ENCODE assay signal across 16 cellular contexts in the genomic region with DNA sequence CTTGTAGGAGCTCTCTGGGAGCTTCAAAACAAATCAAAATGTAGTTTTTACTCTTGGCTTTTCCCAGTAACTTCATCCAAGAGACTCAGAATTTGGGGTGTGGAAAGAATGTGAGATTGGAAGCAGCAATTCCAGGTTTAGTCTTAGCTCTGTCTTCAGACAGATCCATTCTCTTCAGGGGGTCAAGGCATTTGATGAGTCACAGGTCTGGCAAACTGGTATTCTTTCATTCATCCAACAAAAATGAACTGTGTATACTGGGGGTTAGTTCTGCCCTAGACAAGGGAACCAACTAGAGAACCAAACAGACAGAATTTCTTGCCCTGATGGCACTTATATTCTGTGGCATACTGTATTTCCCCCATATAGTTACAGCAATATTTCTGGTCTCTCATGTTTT. TPM values are rescaled to one million over a fixed set of nuclear protein-coding genes. Genes with fewer than 3 reads are reported as not detected.
A peak's percentile ranks its signal among the peaks of the same experiment; 100 is the strongest.
DNase-seq lines count a peak whose midpoint lies in the region; ATAC-seq and TF ChIP-seq lines count a peak whose summit lies in the region.
"Had no signal": no experiment of that assay in that cellular context is flagged by ENCODE, and none has a peak within 500 bp of the region (broad histone marks: within the 10 kb centered on the region; RNA-seq: fewer than 3 reads in every experiment).

No MANE protein-coding gene starts in this region.

- H3K4me1 ChIP-seq in SK-N-SH (ENCODE audit: control insufficient read depth in 1 of 2, insufficient read depth in 2 of 2, low read depth in 1 of 2, low read length in 1 of 2): no peaks in the 10 kb centered on the region
- H3K4me1 ChIP-seq: A549, BLaER1, Caco-2 had no signal

- DNase-seq in HCEC 1CT: peak; percentile 27
- no peak for DNase-seq in SK-N-SH
- peak; percentile 7 for DNase-seq in fibroblast of mammary gland (ENCODE audit: low read depth)
- no peak for DNase-seq in activated CD4-positive, alpha-beta T cell treated with anti-CD3 and anti-CD28 coated beads, Interleukin-2, amount 10 ng/mL, durations not matched to agents 24 days and 14 days
- DNase-seq in mesothelial cell of epicardium (ENCODE audit: low spot score in 2 of 2, unreplicated experiment in 2 of 2): no peak
- no peak for DNase-seq in Kasumi-1 (lab: John Stamatoyannopoulos, UW)
- DNase-seq: AML-193; Caco-2; CD8-positive, alpha-beta memory T cell; DND-41; GF-D8 had no signal

- H3K36me3 Mint-ChIP-seq in stimulated activated memory B cell treated with anti-CD40 and anti-IgM and Interleukin-4, amounts not matched to agents 10 μg/mL and 1 μg/mL and 100 μg/mL, for 72 hours: no peaks in the 10 kb centered on the region
- H3K36me3 Mint-ChIP-seq in activated CD4-positive, alpha-beta T cell treated with anti-CD3 and anti-CD28 coated beads, Interleukin-2, amount 10 ng/mL, durations not matched to agents 24 days and 14 days (ENCODE audit: low read depth): no peaks in the 10 kb centered on the region
- H3K36me3 Mint-ChIP-seq in mesothelial cell of epicardium: no peaks in the 10 kb centered on the region
- H3K36me3 Mint-ChIP-seq: CD8-positive, alpha-beta memory T cell had no signal

- ATAC-seq in stimulated activated memory B cell treated with anti-CD40 and anti-IgM and Interleukin-4, amounts not matched to agents 10 μg/mL and 1 μg/mL and 100 μg/mL, for 72 hours: peak; percentile 12
- no peak for ATAC-seq in GM18519 (IDR thresholded peaks at IDR 0.05; ENCODE audit: low FRiP score, unreplicated experiment)
- ATAC-seq: A549, HCT116 had no signal

- no peaks in the 10 kb centered on the region for H3K27me3 ChIP-seq in SK-N-SH (ENCODE audit: insufficient read depth)
- H3K27me3 ChIP-seq: BLaER1 had no signal

- H3K4me3 ChIP-seq in SK-N-SH (ENCODE audit: low read depth in 2 of 2, low read length in 1 of 2) (no peak overlapping the region), fibroblast of mammary gland (ENCODE audit: control insufficient read depth, low read depth, low read length) (no peak overlapping the region)
- H3K4me3 ChIP-seq: A549, BLaER1 had no signal

- no peak for TF ChIP-seq RAD21 in SK-N-SH (IDR thresholded peaks at IDR 0.05; ENCODE audit: low read length)

- H3F3A ChIP-seq in SK-N-SH (replicated peaks; ENCODE audit: insufficient read depth): no peaks in the 10 kb centered on the region

- no peaks in the 10 kb centered on the region for H3K4me1 Mint-ChIP-seq in stimulated activated memory B cell treated with anti-CD40 and anti-IgM and Interleukin-4, amounts not matched to agents 10 μg/mL and 1 μg/mL and 100 μg/mL, for 72 hours
- H3K4me1 Mint-ChIP-seq in activated CD4-positive, alpha-beta T cell treated with anti-CD3 and anti-CD28 coated beads, Interleukin-2, amount 10 ng/mL, durations not matched to agents 24 days and 14 days: no peaks in the 10 kb centered on the region
- no peaks in the 10 kb centered on the region for H3K4me1 Mint-ChIP-seq in mesothelial cell of epicardium
- H3K4me1 Mint-ChIP-seq: CD8-positive, alpha-beta memory T cell had no signal

- no peak overlapping the region for H2AFZ ChIP-seq in SK-N-SH (ENCODE audit: low read depth)

- no peak overlapping the region for H3K4me2 ChIP-seq in SK-N-SH
- H3K4me2 ChIP-seq: A549, BLaER1 had no signal

- POLR2A ChIA-PET in SK-N-SH (lab: Yijun Ruan, JAX): no interaction called here

- intact Hi-C loops in activated CD4-positive, alpha-beta T cell treated with anti-CD3 and anti-CD28 coated beads, Interleukin-2, amount 10 ng/mL, durations not matched to agents 24 days and 14 days (cut with micrococcal nuclease): no loop called here

- no peaks in the 10 kb centered on the region for H3K27me3 Mint-ChIP-seq in stimulated activated memory B cell treated with anti-CD40 and anti-IgM and Interleukin-4, amounts not matched to agents 10 μg/mL and 1 μg/mL and 100 μg/mL, for 72 hours
- H3K27me3 Mint-ChIP-seq in activated CD4-positive, alpha-beta T cell treated with anti-CD3 and anti-CD28 coated beads, Interleukin-2, amount 10 ng/mL, durations not matched to agents 24 days and 14 days: no peaks in the 10 kb centered on the region
- H3K27me3 Mint-ChIP-seq in mesothelial cell of epicardium (ENCODE audit: low read depth): peaks cover 12% of the 10 kb centered on the region
- H3K27me3 Mint-ChIP-seq: CD8-positive, alpha-beta memory T cell had no signal

- no peaks in the 10 kb centered on the region for H3K9me3 ChIP-seq in SK-N-SH
- H3K9me3 ChIP-seq: A549, BLaER1, Caco-2 had no signal

- CTCF ChIA-PET in SK-N-SH (lab: Yijun Ruan, JAX): interaction anchor here (1.0 kb wide), 1 partner anchor 23 kb away, joined by 3 read pairs; no protein-coding TSS in a partner anchor

- H3K79me2 ChIP-seq in SK-N-SH (ENCODE audit: insufficient read depth): no peaks in the 10 kb centered on the region

- H3K9ac ChIP-seq in SK-N-SH: no peak overlapping the region
- H3K9ac ChIP-seq: BLaER1 had no signal

- H3K27ac ChIP-seq in SK-N-SH (ENCODE audit: low read depth in 2 of 2, low read length in 1 of 2): no peak overlapping the region
- H3K27ac ChIP-seq: A549, BLaER1 had no signal

- H3K9me2 ChIP-seq in SK-N-SH: no peaks in the 10 kb centered on the region

- no peaks in the 10 kb centered on the region for H3K9me3 Mint-ChIP-seq in stimulated activated memory B cell treated with anti-CD40 and anti-IgM and Interleukin-4, amounts not matched to agents 10 μg/mL and 1 μg/mL and 100 μg/mL, for 72 hours
- peaks cover 4% of the 10 kb centered on the region for H3K9me3 Mint-ChIP-seq in activated CD4-positive, alpha-beta T cell treated with anti-CD3 and anti-CD28 coated beads, Interleukin-2, amount 10 ng/mL, durations not matched to agents 24 days and 14 days
- H3K9me3 Mint-ChIP-seq in mesothelial cell of epicardium: peaks cover 5% of the 10 kb centered on the region

- no peak overlapping the region for H3K27ac Mint-ChIP-seq in stimulated activated memory B cell treated with anti-CD40 and anti-IgM and Interleukin-4, amounts not matched to agents 10 μg/mL and 1 μg/mL and 100 μg/mL, for 72 hours
- no peak overlapping the region for H3K27ac Mint-ChIP-seq in activated CD4-positive, alpha-beta T cell treated with anti-CD3 and anti-CD28 coated beads, Interleukin-2, amount 10 ng/mL, durations not matched to agents 24 days and 14 days
- H3K27ac Mint-ChIP-seq in mesothelial cell of epicardium: no peak overlapping the region
- H3K27ac Mint-ChIP-seq: CD8-positive, alpha-beta memory T cell had no signal

- no peaks in the 10 kb centered on the region for H4K20me1 ChIP-seq in SK-N-SH (ENCODE audit: insufficient read depth)
- H4K20me1 ChIP-seq: BLaER1 had no signal

- H3K36me3 ChIP-seq in SK-N-SH (replicated peaks in 1 of 2; ENCODE audit: control insufficient read depth in 1 of 2, insufficient read depth in 2 of 2, low read length in 1 of 2): no peaks in the 10 kb centered on the region
- H3K36me3 ChIP-seq: BLaER1 had no signal

- no peak for TF ChIP-seq CTCF in SK-N-SH (IDR thresholded peaks at IDR 0.05)
- no peak for TF ChIP-seq CTCF in fibroblast of mammary gland (conservative IDR thresholded peaks at IDR 0.05; ENCODE audit: control insufficient read depth, insufficient read depth, low read depth, low read length)
- TF ChIP-seq CTCF in mesothelial cell of epicardium (IDR thresholded peaks at IDR 0.05; ENCODE audit: unreplicated experiment): no peak

- H3K4me3 Mint-ChIP-seq in stimulated activated memory B cell treated with anti-CD40 and anti-IgM and Interleukin-4, amounts not matched to agents 10 μg/mL and 1 μg/mL and 100 μg/mL, for 72 hours: no peak overlapping the region
- no peak overlapping the region for H3K4me3 Mint-ChIP-seq in activated CD4-positive, alpha-beta T cell treated with anti-CD3 and anti-CD28 coated beads, Interleukin-2, amount 10 ng/mL, durations not matched to agents 24 days and 14 days
- no peak overlapping the region for H3K4me3 Mint-ChIP-seq in mesothelial cell of epicardium
- H3K4me3 Mint-ChIP-seq: CD8-positive, alpha-beta memory T cell had no signal

- TF ChIP-seq EP300 in SK-N-SH (IDR thresholded peaks at IDR 0.05; ENCODE audit: borderline replicate concordance in 1 of 2, low read depth in 1 of 2, low read length in 1 of 2): no peak

TF ChIP-seq in SK-N-SH, 30 proteins besides CTCF, POLR2A, EP300 and RAD21:
- TF ChIP-seq, protein P1, sequence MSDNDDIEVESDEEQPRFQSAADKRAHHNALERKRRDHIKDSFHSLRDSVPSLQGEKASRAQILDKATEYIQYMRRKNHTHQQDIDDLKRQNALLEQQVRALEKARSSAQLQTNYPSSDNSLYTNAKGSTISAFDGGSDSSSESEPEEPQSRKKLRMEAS (IDR thresholded peaks at IDR 0.05; ENCODE audit: low read depth): no peak
- TF ChIP-seq RCOR1 (IDR thresholded peaks at IDR 0.05; ENCODE audit: low read length) (no peak), FOXM1 (IDR thresholded peaks at IDR 0.05; ENCODE audit: low read depth) (no peak), FOSL2 (IDR thresholded peaks at IDR 0.05; ENCODE audit: borderline replicate concordance, low read depth) (peak; percentile 50; the same call in 1 of the 2 replicates), TCF12 (IDR thresholded peaks at IDR 0.05) (no peak)

RNA-seq across cellular contexts. Expression of gene CADPS, which starts 36.3 kb away (rescaled TPM):
- polyA plus RNA-seq in SK-N-SH (2012; rRNA removed): 5.8 and 7.3 TPM in 2 replicates
- polyA plus RNA-seq in SK-N-SH (2012; cell fraction: cytosol; rRNA removed): 5.6 and 6.6 TPM in 2 replicates
- polyA plus RNA-seq in SK-N-SH (2012; cell fraction: nucleus; rRNA removed): 10.8 and 18.0 TPM in 2 replicates
- not detected in 2 replicates for total RNA-seq in activated CD4-positive, alpha-beta T cell treated with anti-CD3 and anti-CD28 coated beads, Interleukin-2, amount 10 ng/mL, durations not matched to agents 24 days and 14 days
- 2.7 to 4.2 TPM (median 3.3 TPM) in 3 replicates for total RNA-seq in mesothelial cell of epicardium
- total RNA-seq: Caco-2; CD8-positive, alpha-beta memory T cell had no signal
- polyA plus RNA-seq: A549; CD8-positive, alpha-beta memory T cell had no signal

Comparison
In these comparisons a context has a peak if more than half of its experiments do, and no peak if none do; other contexts are left out.
1. DNase-seq: peak in HCEC 1CT (single experiment) and fibroblast of mammary gland (single experiment); none in SK-N-SH (single experiment), activated CD4-positive, alpha-beta T cell treated with anti-CD3 and anti-CD28 coated beads, Interleukin-2, amount 10 ng/mL, durations not matched to agents 24 days and 14 days (single experiment), mesothelial cell of epicardium (0 of 2) and Kasumi-1 (0 of 2).